3 cellular contexts compared by ENCODE assay signal in the genomic region with DNA sequence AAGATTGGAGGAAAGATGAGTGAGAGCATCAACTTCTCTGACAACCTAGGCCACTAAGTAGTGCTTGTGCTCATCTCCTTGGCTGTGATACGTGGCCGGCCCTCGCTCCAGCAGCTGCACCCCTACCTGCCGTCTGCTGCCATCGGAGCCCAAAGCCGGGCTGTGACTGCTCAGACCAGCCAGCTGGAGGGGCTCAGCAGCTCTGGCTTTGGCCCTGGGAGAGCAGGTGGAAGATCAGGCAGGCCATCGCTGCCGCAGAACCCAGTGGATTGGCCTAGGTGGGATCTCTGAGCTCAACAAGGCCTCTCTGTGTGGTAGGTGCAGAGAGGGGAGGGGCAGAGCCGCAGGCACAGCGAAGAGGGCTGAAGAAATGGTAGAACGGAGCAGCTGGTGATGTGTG. TPM values are rescaled to one million over a fixed set of nuclear protein-coding genes. Genes with fewer than 3 reads are reported as not detected.
"Had no signal": no experiment of that assay in that cellular context is flagged by ENCODE, and none has a peak within 500 bp of the region (broad histone marks: within the 10 kb centered on the region; RNA-seq: fewer than 3 reads in every experiment).

No MANE protein-coding gene starts in this region.

RNA-seq across cellular contexts. Expression of a gene that starts 54.3 kb away (rescaled TPM):
- total RNA-seq: activated CD4-positive, alpha-beta T cell treated with anti-CD3 and anti-CD28 coated beads for 36 hours; RPMI7951; SJSA1 had no signal
